25 cellular contexts compared by ENCODE assay signal in genomic region chr3:117660941-117661635, GRCh38.
DNase-seq lines count a peak whose midpoint lies in the region; ATAC-seq, FAIRE-seq and TF ChIP-seq lines count a peak whose summit lies in the region.
"Had no signal": no experiment of that assay in that cellular context is flagged by ENCODE, and none has a peak within 500 bp of the region (broad histone marks: within the 10 kb centered on the region; RNA-seq: fewer than 3 reads in every experiment).

No MANE protein-coding gene starts in this region.

- peak overlapping the region; percentile 70 for H2BK120ac ChIP-seq in IMR-90 (ENCODE audit: low read depth, low read length)

- H3K4me2 ChIP-seq in IMR-90 (ENCODE audit: low read depth, low read length) (peak overlapping the region; percentile 73; the same call in 1 of the 2 replicates), astrocyte (ENCODE audit: low read length) (peak overlapping the region; percentile 73)

- intact Hi-C loops in A673 (cut with micrococcal nuclease; ENCODE audit: unreplicated experiment): no loop called here
- intact Hi-C loops in IMR-90 (cut with micrococcal nuclease): no loop called here

- no peaks in the 10 kb centered on the region for H3K36me3 ChIP-seq in A673 (ENCODE audit: insufficient read depth, low read length, poor library complexity, severe bottlenecking)
- no peaks in the 10 kb centered on the region for H3K36me3 ChIP-seq in IMR-90 (ENCODE audit: control insufficient read depth, insufficient read depth, low read length)
- no peaks in the 10 kb centered on the region for H3K36me3 ChIP-seq in astrocyte (ENCODE audit: insufficient read depth, low read length)
- H3K36me3 ChIP-seq: prostate gland, tibial nerve had no signal

- peak overlapping the region; percentile 25; the same call in 1 of the 2 replicates for H4K5ac ChIP-seq in IMR-90 (ENCODE audit: low read depth, low read length)

- no peak for TF ChIP-seq CTCF in A673 (conservative IDR thresholded peaks at IDR 0.05; ENCODE audit: low read depth, low read length)
- no peak for TF ChIP-seq CTCF in IMR-90 (conservative IDR thresholded peaks at IDR 0.05; ENCODE audit: low read depth, low read length)
- no peak for TF ChIP-seq CTCF in astrocyte (IDR thresholded peaks at IDR 0.05; ENCODE audit: insufficient read depth, low read depth, low read length)
- no peak for TF ChIP-seq CTCF in foreskin keratinocyte (conservative IDR thresholded peaks at IDR 0.05)

- no peak for TF ChIP-seq POLR2A in IMR-90 (IDR thresholded peaks at IDR 0.05; ENCODE audit: low read depth, low read length)

- no peak for TF ChIP-seq RAD21 in IMR-90 (IDR thresholded peaks at IDR 0.05; ENCODE audit: low read length)

- BruUV-seq in A673 (replicated peaks; lab: Mats Ljungman, UMichigan) (no TSS peak), IMR-90 (replicated peaks; lab: Mats Ljungman, UMichigan) (no TSS peak)

- H3K79me1 ChIP-seq in IMR-90 (ENCODE audit: low read depth in 1 of 2, low read length in 2 of 2): no peaks in the 10 kb centered on the region

- H2BK15ac ChIP-seq in IMR-90 (ENCODE audit: low read depth, low read length): peak overlapping the region; percentile 80; the same call in 2 of the 3 replicates

- peak overlapping the region; percentile 75 for H3K14ac ChIP-seq in IMR-90 (replicated peaks; ENCODE audit: low read depth, low read length)

- no peak overlapping the region for H3K9ac ChIP-seq in IMR-90 (ENCODE audit: low read depth, low read length)
- H3K9ac ChIP-seq in astrocyte (ENCODE audit: low read length): peak overlapping the region; percentile 53

- dilution Hi-C loops in IMR-90 (cut with HindIII; ENCODE audit: low sequenced_read_pairs, unreplicated experiment): no loop called here

- CTCF ChIA-PET in A673 (lab: Charles Lee): no interaction called here
- CTCF ChIA-PET in IMR-90 (lab: Yijun Ruan, JAX): interaction anchor here (0.6 to 1.6 kb wide), 4 partner anchors 10 to 336 kb away, joined by 3 to 4 read pairs (median 4); no protein-coding TSS in a partner anchor

- FAIRE-seq in astrocyte (lab: Jason Lieb, UNC): no peak
- FAIRE-seq: A204.1 had no signal

- H3K4ac ChIP-seq in IMR-90 (ENCODE audit: low read depth, low read length): peak overlapping the region; percentile 45; the same call in 1 of the 2 replicates

- no peaks in the 10 kb centered on the region for H3K36me3 Mint-ChIP-seq in astrocyte (ENCODE audit: low read depth, unreplicated experiment)
- H3K36me3 Mint-ChIP-seq: natural killer cell; stimulated activated memory B cell treated with anti-CD40 and anti-IgM and Interleukin-4, amounts not matched to agents 10 μg/mL and 1 μg/mL and 100 μg/mL, for 72 hours had no signal

- DNase-seq in A673 (ENCODE audit: low spot score) (peak; percentile 29), IMR-90 (peak; percentile 80), astrocyte (ENCODE audit: low read depth) (peak; percentile 90), foreskin keratinocyte (no peak), T-helper 2 cell (no peak), NCI-H526 treated with DMSO at 0.1 percent for 48 hours (lab: John Stamatoyannopoulos, UW) (no peak), GM19240 (ENCODE audit: insufficient read length, low spot score) (no peak)
- DNase-seq: activated CD4-positive, alpha-beta T cell treated with anti-CD3 and anti-CD28 coated beads, Interleukin-2, amount 10 ng/mL, durations not matched to agents 24 days and 14 days; activated CD8-positive, alpha-beta memory T cell treated with anti-CD3 and anti-CD28 coated beads, Interleukin-2, amount 50 U/mL, for 48 hours; activated gamma-delta T cell treated with Interleukin-2 at 50 U/mL for 16 hours; anterior cingulate cortex; dermis blood vessel endothelial cell; DMS79 treated with DMSO at 0.1 percent for 48 hours; mammary epithelial cell; natural killer cell; NCI-H2081 treated with DMSO at 0.1 percent for 48 hours; NCI-H526; stimulated activated CD4-positive, alpha-beta T cell treated with anti-CD3 and anti-CD28 coated beads, Interleukin-12 subunit alpha, Interleukin-12 subunit beta, amount 100 ng/mL, for 4 hours; T-helper 9 cell had no signal

- peak overlapping the region; percentile 75 for H2BK20ac ChIP-seq in IMR-90 (ENCODE audit: low read depth, low read length)

- H4K20me1 ChIP-seq in IMR-90 (ENCODE audit: insufficient read depth, low read length) (no peaks in the 10 kb centered on the region), astrocyte (ENCODE audit: insufficient read depth, low read length) (no peaks in the 10 kb centered on the region)

- H3K27ac ChIP-seq in A673 (ENCODE audit: low read depth, low read length, poor library complexity, severe bottlenecking) (no peak overlapping the region), IMR-90 (ENCODE audit: insufficient read depth, low read length) (peak overlapping the region; percentile 20), astrocyte (ENCODE audit: low read depth, low read length) (peak overlapping the region; percentile 81), foreskin keratinocyte (no peak overlapping the region)
- H3K27ac ChIP-seq: epithelial cell of prostate, prostate gland, tibial nerve had no signal

- no CpG with 5 or more reads among the region's 2 CpGs for WGBS in IMR-90 (ENCODE audit: extremely low coverage in 2 of 2, insufficient read length in 1 of 2), 2 experiments

- H3K18ac ChIP-seq in IMR-90 (ENCODE audit: low read depth, low read length): peak overlapping the region; percentile 86; the same call in 1 of the 2 replicates

- H3K4me3 ChIP-seq in A673 (ENCODE audit: low read depth, low read length, poor library complexity, severe bottlenecking) (no peak overlapping the region), IMR-90 (ENCODE audit: insufficient read depth, low read depth, low read length) (no peak overlapping the region), astrocyte (ENCODE audit: insufficient read depth, low read depth, low read length) (peak overlapping the region; percentile 11)
- H3K4me3 ChIP-seq: prostate gland, tibial nerve had no signal

- H3K9me3 ChIP-seq in A673 (ENCODE audit: low read depth, low read length, poor library complexity, severe bottlenecking) (no peaks in the 10 kb centered on the region), IMR-90 (ENCODE audit: control insufficient read depth, insufficient read depth, low read length) (no peaks in the 10 kb centered on the region), astrocyte (ENCODE audit: insufficient read depth, low read depth, low read length) (no peaks in the 10 kb centered on the region)
- H3K9me3 ChIP-seq: prostate gland, tibial nerve had no signal

- peak overlapping the region; percentile 34 for H3K27ac Mint-ChIP-seq in astrocyte (ENCODE audit: unreplicated experiment)
- H3K27ac Mint-ChIP-seq: activated CD4-positive, alpha-beta T cell treated with anti-CD3 and anti-CD28 coated beads, Interleukin-2, amount 10 ng/mL, durations not matched to agents 24 days and 14 days; natural killer cell; stimulated activated memory B cell treated with anti-CD40 and anti-IgM and Interleukin-4, amounts not matched to agents 10 μg/mL and 1 μg/mL and 100 μg/mL, for 72 hours had no signal

- in situ Hi-C loops in IMR-90 (cut with MboI; ENCODE audit: low sequenced_read_pairs): no loop called here

- H2AK5ac ChIP-seq in IMR-90 (ENCODE audit: low read depth, low read length): no peak overlapping the region

- H3K23ac ChIP-seq in IMR-90 (ENCODE audit: low read depth, low read length): no peak overlapping the region; the same call in 1 of the 2 replicates

- H4K8ac ChIP-seq in IMR-90 (ENCODE audit: low read depth in 2 of 2, low read length in 2 of 2): peak overlapping the region in 1 of 2 experiments; percentile 69; a peak in 3 of 4 replicates

- peaks cover 3% of the 10 kb centered on the region; the same call in 1 of the 2 replicates for H3K9me1 ChIP-seq in IMR-90 (ENCODE audit: insufficient read depth, low read length)

- H3K9me3 Mint-ChIP-seq in astrocyte (ENCODE audit: unreplicated experiment): no peaks in the 10 kb centered on the region
- H3K9me3 Mint-ChIP-seq: activated CD4-positive, alpha-beta T cell treated with anti-CD3 and anti-CD28 coated beads, Interleukin-2, amount 10 ng/mL, durations not matched to agents 24 days and 14 days; stimulated activated memory B cell treated with anti-CD40 and anti-IgM and Interleukin-4, amounts not matched to agents 10 μg/mL and 1 μg/mL and 100 μg/mL, for 72 hours had no signal

- H3K56ac ChIP-seq in IMR-90 (ENCODE audit: extremely low read depth, insufficient read depth, low read length): no peak overlapping the region; the same call in 1 of the 2 replicates

- peak overlapping the region; percentile 78 for H2BK5ac ChIP-seq in IMR-90 (ENCODE audit: low read depth, low read length, poor library complexity, severe bottlenecking)

- no peaks in the 10 kb centered on the region for H3K4me1 ChIP-seq in A673 (ENCODE audit: insufficient read depth, low read length, poor library complexity, severe bottlenecking)
- peaks cover 11% of the 10 kb centered on the region for H3K4me1 ChIP-seq in IMR-90 (ENCODE audit: control insufficient read depth, insufficient read depth, low read length)
- peaks cover 18% of the 10 kb centered on the region for H3K4me1 ChIP-seq in astrocyte (ENCODE audit: insufficient read depth, low read length)
- H3K4me1 ChIP-seq in foreskin keratinocyte: peaks cover 12% of the 10 kb centered on the region
- H3K4me1 ChIP-seq: prostate gland, tibial nerve had no signal

- H2AFZ ChIP-seq in IMR-90 (replicated peaks; ENCODE audit: low read length, poor library complexity) (no peak overlapping the region), astrocyte (ENCODE audit: low read depth, low read length) (no peak overlapping the region)

- H4K91ac ChIP-seq in IMR-90 (ENCODE audit: insufficient read depth, low read depth, low read length): peak overlapping the region; percentile 56; the same call in 1 of the 2 replicates

- H3K27me3 ChIP-seq in A673 (replicated peaks; ENCODE audit: insufficient read depth, low read depth, low read length, poor library complexity) (no peaks in the 10 kb centered on the region), IMR-90 (ENCODE audit: control insufficient read depth, insufficient read depth, low read length) (no peaks in the 10 kb centered on the region), astrocyte (ENCODE audit: insufficient read depth, low read length) (no peaks in the 10 kb centered on the region), foreskin keratinocyte (no peaks in the 10 kb centered on the region)
- H3K27me3 ChIP-seq: tibial nerve had no signal

- POLR2A ChIA-PET in A673 (lab: Charles Lee; ENCODE audit: low non-redundant PET) (no interaction called here), IMR-90 (lab: Charles Lee; ENCODE audit: unreplicated experiment) (interaction anchor here (0.7 kb wide), 2 partner anchors 14 to 156 kb away, joined by 11 to 27 read pairs; no protein-coding TSS in a partner anchor)

- no peak overlapping the region for H2AK9ac ChIP-seq in IMR-90 (replicated peaks; ENCODE audit: low read depth, low read length, poor library complexity)

- ATAC-seq in IMR-90 (ENCODE audit: low read depth): peak; percentile 68
- peak; percentile 19 for ATAC-seq in foreskin keratinocyte
- no peak for ATAC-seq in GM18520 (IDR thresholded peaks at IDR 0.05; ENCODE audit: unreplicated experiment)
- ATAC-seq: natural killer cell; stimulated activated memory B cell treated with anti-CD40 and anti-IgM and Interleukin-4, amounts not matched to agents 10 μg/mL and 1 μg/mL and 100 μg/mL, for 72 hours had no signal

- peaks cover 2% of the 10 kb centered on the region for H3K27me3 Mint-ChIP-seq in astrocyte (ENCODE audit: low read depth, unreplicated experiment)
- H3K27me3 Mint-ChIP-seq: activated CD4-positive, alpha-beta T cell treated with anti-CD3 and anti-CD28 coated beads, Interleukin-2, amount 10 ng/mL, durations not matched to agents 24 days and 14 days; stimulated activated memory B cell treated with anti-CD40 and anti-IgM and Interleukin-4, amounts not matched to agents 10 μg/mL and 1 μg/mL and 100 μg/mL, for 72 hours had no signal

- H3K79me2 ChIP-seq in astrocyte (ENCODE audit: insufficient read depth, low read length): no peaks in the 10 kb centered on the region

- no peak overlapping the region for H3K4me3 Mint-ChIP-seq in astrocyte (ENCODE audit: unreplicated experiment)
- H3K4me3 Mint-ChIP-seq: activated CD4-positive, alpha-beta T cell treated with anti-CD3 and anti-CD28 coated beads, Interleukin-2, amount 10 ng/mL, durations not matched to agents 24 days and 14 days; natural killer cell; stimulated activated memory B cell treated with anti-CD40 and anti-IgM and Interleukin-4, amounts not matched to agents 10 μg/mL and 1 μg/mL and 100 μg/mL, for 72 hours had no signal

- H3K4me1 Mint-ChIP-seq in astrocyte (ENCODE audit: low read depth, unreplicated experiment): peaks cover 15% of the 10 kb centered on the region
- H3K4me1 Mint-ChIP-seq: activated CD4-positive, alpha-beta T cell treated with anti-CD3 and anti-CD28 coated beads, Interleukin-2, amount 10 ng/mL, durations not matched to agents 24 days and 14 days; natural killer cell; stimulated activated memory B cell treated with anti-CD40 and anti-IgM and Interleukin-4, amounts not matched to agents 10 μg/mL and 1 μg/mL and 100 μg/mL, for 72 hours had no signal

Comparison
In these comparisons a context has a peak if more than half of its experiments do, and no peak if none do; other contexts are left out.
1. DNase-seq: peak in A673 (single experiment), IMR-90 (single experiment) and astrocyte (single experiment); none in foreskin keratinocyte (0 of 2), T-helper 2 cell (0 of 5), NCI-H526 treated with DMSO at 0.1 percent for 48 hours (single experiment) and GM19240 (single experiment).
2. H3K27ac ChIP-seq: peak in IMR-90 (single experiment) and astrocyte (single experiment); none in A673 (single experiment) and foreskin keratinocyte (single experiment).